Comparison of ENCODE assay signal across 20 cellular contexts in the genomic region with DNA sequence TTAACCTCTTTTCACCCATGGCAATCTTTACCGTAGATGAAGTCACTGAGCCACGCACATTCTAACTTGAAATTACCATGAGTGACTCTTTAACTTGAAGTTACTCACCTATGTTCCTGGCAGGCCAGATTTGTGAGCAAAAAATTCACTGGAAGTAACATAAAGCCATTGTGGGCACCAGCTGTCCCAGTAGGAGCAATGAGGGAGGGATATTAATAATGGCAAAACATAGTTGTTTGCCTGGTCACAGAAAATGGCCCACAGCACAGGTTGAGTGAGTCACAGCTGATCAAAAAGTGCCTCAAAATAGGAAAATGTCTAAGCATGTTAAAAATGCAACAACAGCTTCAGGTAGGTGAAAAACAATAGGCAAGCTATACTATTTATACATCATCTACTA.
DNase-seq lines count a peak whose midpoint lies in the region; ATAC-seq, FAIRE-seq and TF ChIP-seq lines count a peak whose summit lies in the region.
"Had no signal": no experiment of that assay in that cellular context is flagged by ENCODE, and none has a peak within 500 bp of the region (broad histone marks: within the 10 kb centered on the region; RNA-seq: fewer than 3 reads in every experiment).

No MANE protein-coding gene starts in this region.

- H3K79me2 ChIP-seq in trophoblast cell (ENCODE audit: control insufficient read depth, insufficient read depth, low read length, poor library complexity), result no peaks in the 10 kb centered on the region

- no peak overlapping the region for H2AFZ ChIP-seq in trophoblast cell (ENCODE audit: insufficient read depth, low read length, poor library complexity)

- H3K4me3 ChIP-seq in trophoblast cell (ENCODE audit: low read depth, low read length), result no peak overlapping the region
- H3K4me3 ChIP-seq: BLaER1 treated with 17β-estradiol and CSF1 and Interleukin-3, amounts not matched to agents 10 nM and 100 nM; GM12878; SJSA1 had no signal

- H3K36me3 ChIP-seq in trophoblast cell (ENCODE audit: control insufficient read depth in 1 of 2, insufficient read depth in 2 of 2, low read length in 2 of 2), result no peaks in the 10 kb centered on the region
- H3K36me3 ChIP-seq: BLaER1 treated with 17β-estradiol and CSF1 and Interleukin-3, amounts not matched to agents 10 nM and 100 nM; SJSA1 had no signal

- DNase-seq in GM12892 (ENCODE audit: insufficient read length) (no peak), RCC 7860 (ENCODE audit: low spot score) (peak; percentile 42), foreskin keratinocyte (peak; percentile 48 to 73), trophoblast cell (peak; percentile 46 to 62), DMS153 treated with DMSO at 0.1 percent for 48 hours (lab: John Stamatoyannopoulos, UW; ENCODE audit: unreplicated experiment) (no peak), ecto neural progenitor cell (ENCODE audit: low spot score) (no peak), activated gamma-delta T cell treated with Interleukin-2 at 50 U/mL for 16 hours (no peak)
- DNase-seq: GDM1, MM.1S, NCI-H1105, NCI-H1694, NCI-H2107, NCI-H2227 treated with DMSO at 0.1 percent for 48 hours, NCI-H526, OCI-M1 had no signal

- no peak overlapping the region for H3K14ac ChIP-seq in trophoblast cell (ENCODE audit: low read length)

- no peak overlapping the region for H2BK12ac ChIP-seq in trophoblast cell (ENCODE audit: low read length)

- no peak for TF ChIP-seq POLR2A in GM12892 (IDR thresholded peaks at IDR 0.05; ENCODE audit: low read depth, low read length)

- H3K18ac ChIP-seq in trophoblast cell (ENCODE audit: low read length), result no peak overlapping the region

- no peaks in the 10 kb centered on the region for H3K9me3 ChIP-seq in trophoblast cell (ENCODE audit: insufficient read depth, low read depth, low read length)
- H3K9me3 ChIP-seq: BLaER1 treated with 17β-estradiol and CSF1 and Interleukin-3, amounts not matched to agents 10 nM and 100 nM; SJSA1 had no signal

- H2AK5ac ChIP-seq in trophoblast cell (ENCODE audit: low read length), result no peak overlapping the region

- FAIRE-seq in GM12892 (lab: Jason Lieb, UNC) (peak; percentile 5), RCC 7860 (lab: Jason Lieb, UNC) (peak; percentile 92)
- FAIRE-seq: A204.1, GM12878, H1 had no signal

- no peak overlapping the region for H3K27ac ChIP-seq in foreskin keratinocyte
- no peak overlapping the region for H3K27ac ChIP-seq in trophoblast cell (ENCODE audit: low read depth, low read length)
- H3K27ac ChIP-seq: BLaER1 treated with 17β-estradiol and CSF1 and Interleukin-3, amounts not matched to agents 10 nM and 100 nM; SJSA1 had no signal

- no peak overlapping the region for H4K91ac ChIP-seq in trophoblast cell (ENCODE audit: low read depth, low read length)

- H3K27me3 ChIP-seq in foreskin keratinocyte (no peaks in the 10 kb centered on the region), trophoblast cell (ENCODE audit: insufficient read depth, low read length) (no peaks in the 10 kb centered on the region)
- H3K27me3 ChIP-seq: BLaER1 treated with 17β-estradiol and CSF1 and Interleukin-3, amounts not matched to agents 10 nM and 100 nM; SJSA1 had no signal

- WGBS in trophoblast cell (ENCODE audit: extremely low coverage, insufficient coverage, insufficient read length), result no CpG with 5 or more reads among the region's 2 CpGs

- H3K79me1 ChIP-seq in trophoblast cell (ENCODE audit: low read length), result no peaks in the 10 kb centered on the region

- no peak overlapping the region for H3K4ac ChIP-seq in trophoblast cell (ENCODE audit: low read depth, low read length)

- no peak overlapping the region for H2BK120ac ChIP-seq in trophoblast cell (ENCODE audit: insufficient read depth, low read length, poor library complexity)

- H2BK5ac ChIP-seq in trophoblast cell (ENCODE audit: low read depth, low read length, poor library complexity), result no peak overlapping the region

- H3K4me2 ChIP-seq in trophoblast cell (ENCODE audit: low read length), result no peak overlapping the region
- H3K4me2 ChIP-seq: BLaER1 treated with 17β-estradiol and CSF1 and Interleukin-3, amounts not matched to agents 10 nM and 100 nM had no signal

- H3K9ac ChIP-seq in trophoblast cell (ENCODE audit: low read length), result no peak overlapping the region
- H3K9ac ChIP-seq: BLaER1 treated with 17β-estradiol and CSF1 and Interleukin-3, amounts not matched to agents 10 nM and 100 nM had no signal

- H4K12ac ChIP-seq in trophoblast cell (ENCODE audit: low read depth, low read length), result no peak overlapping the region

- TF ChIP-seq CTCF in foreskin keratinocyte (conservative IDR thresholded peaks at IDR 0.05), result no peak

- no peak overlapping the region for H3K23ac ChIP-seq in trophoblast cell (ENCODE audit: low read length)

- H4K8ac ChIP-seq in trophoblast cell (ENCODE audit: low read depth, low read length), result no peak overlapping the region

- peak; percentile 86 for ATAC-seq in foreskin keratinocyte
- ATAC-seq: GM12878 had no signal

- peaks cover 33% of the 10 kb centered on the region for H3K4me1 ChIP-seq in foreskin keratinocyte
- H3K4me1 ChIP-seq in trophoblast cell (ENCODE audit: control insufficient read depth in 1 of 2, insufficient read depth in 2 of 2, low read length in 2 of 2), result no peaks in the 10 kb centered on the region
- H3K4me1 ChIP-seq: BLaER1 treated with 17β-estradiol and CSF1 and Interleukin-3, amounts not matched to agents 10 nM and 100 nM had no signal

Comparison
In these comparisons a context has a peak if more than half of its experiments do, and no peak if none do; other contexts are left out.
1. DNase-seq: peak in RCC 7860 (single experiment), foreskin keratinocyte (2 of 2) and trophoblast cell (2 of 2); none in GM12892 (single experiment), DMS153 treated with DMSO at 0.1 percent for 48 hours (single experiment), ecto neural progenitor cell (single experiment) and activated gamma-delta T cell treated with Interleukin-2 at 50 U/mL for 16 hours (single experiment).